1 cellular context compared by ENCODE assay signal in the genomic region with DNA sequence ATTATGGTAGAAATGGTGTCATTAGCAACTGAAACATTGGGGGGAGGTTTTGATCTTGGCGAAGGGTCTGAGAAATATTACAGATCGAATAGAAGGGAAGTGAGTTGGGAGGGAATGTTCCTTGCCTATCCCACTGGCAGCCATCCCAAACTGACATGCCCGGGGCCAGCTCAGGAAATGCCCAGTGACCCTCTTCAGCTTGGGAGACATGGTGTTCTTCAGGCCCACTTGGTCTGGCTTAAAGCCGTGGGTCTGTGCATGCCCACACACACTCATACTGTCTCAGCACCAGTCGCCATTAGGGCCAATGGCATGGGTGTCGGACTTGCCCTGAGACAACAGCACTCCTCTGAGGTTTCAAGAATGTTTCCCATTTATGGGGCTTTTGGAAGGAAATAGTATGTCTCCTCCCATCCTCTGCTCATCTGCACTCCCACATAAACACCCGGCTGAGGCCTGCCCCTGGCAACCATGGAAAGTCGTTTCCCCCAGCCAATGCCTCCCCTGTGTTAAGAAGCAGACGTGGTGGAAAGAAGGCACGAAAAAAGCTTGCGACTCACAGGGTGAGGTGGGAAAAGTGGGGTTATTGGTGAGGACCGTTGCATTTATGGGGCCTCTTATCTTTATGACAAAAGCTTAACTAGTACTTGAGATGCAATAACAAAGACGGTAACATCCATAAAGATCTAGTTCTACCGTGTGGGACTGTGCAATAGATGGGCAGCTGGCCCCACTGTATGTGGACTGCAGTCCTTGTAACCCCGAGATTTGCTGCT.
TF ChIP-seq lines count a peak whose summit lies in the region.

No MANE protein-coding gene starts in this region.

TF ChIP-seq in GM23338, 12 proteins besides CTCF, POLR2A, EP300 and RAD21 (continued from another document):
- TF ChIP-seq ZNF462 (CRISPR knock-in tag; IDR thresholded peaks at IDR 0.05) (no peak), STAT1 (IDR thresholded peaks at IDR 0.05; ENCODE audit: unreplicated experiment) (no peak), ZNF114 (CRISPR knock-in tag; IDR thresholded peaks at IDR 0.05) (no peak)
